8 cellular contexts compared by ENCODE assay signal in genomic region chr12:46933947-46934346, GRCh38.
DNase-seq lines count a peak whose midpoint lies in the region; ATAC-seq and TF ChIP-seq lines count a peak whose summit lies in the region.

No MANE protein-coding gene starts in this region.

- H3K4me1 Mint-ChIP-seq in T-helper 17 cell = peaks cover 2% of the 10 kb centered on the region
- no peaks in the 10 kb centered on the region for H3K4me1 Mint-ChIP-seq in activated T-helper 2 cell treated with anti-CD3 and anti-CD28 coated beads, Interferon-gamma antibody, Interleukin-2, Interleukin-4, amounts not matched to agents 10 μg/mL and 5 μg/mL and 100 μg/mL, durations not matched to agents 14 hours and 24 hours and 36 hours (ENCODE audit: low read depth)

- peaks cover 5 to 9% of the 10 kb centered on the region in 2 experiments; a peak in 2 of 4 replicates for H3K4me1 ChIP-seq in HCT116 (ENCODE audit: control insufficient read depth in 1 of 2, insufficient read depth in 2 of 2, low read length in 2 of 2)

- POLR2A ChIA-PET in BJ (lab: Charles Lee) (no interaction called here), HCT116 (lab: Charles Lee) (no interaction called here)

- peak; percentile 82 for ATAC-seq in HCT116
- peak; percentile 92 for ATAC-seq in SK-N-SH treated with all-trans-retinoic acid at 6 μM for 48 hours
- no peak for ATAC-seq in GM19324 (IDR thresholded peaks at IDR 0.05; ENCODE audit: low FRiP score, unreplicated experiment)
- ATAC-seq in T-helper 17 cell = no peak

- no peaks in the 10 kb centered on the region for H3K9me3 Mint-ChIP-seq in activated T-helper 2 cell treated with anti-CD3 and anti-CD28 coated beads, Interferon-gamma antibody, Interleukin-2, Interleukin-4, amounts not matched to agents 10 μg/mL and 5 μg/mL and 100 μg/mL, durations not matched to agents 14 hours and 24 hours and 36 hours

- DNase-seq in BJ (ENCODE audit: low read depth) (no peak), HCT116 (ENCODE audit: low read depth, low spot score) (no peak), globus pallidus (ENCODE audit: low spot score) (peak; percentile 27), skeletal muscle cell (ENCODE audit: low read depth) (peak; percentile 24), T-helper 17 cell (no peak)
- DNase-seq in activated T-helper 2 cell treated with anti-CD3 and anti-CD28 coated beads, Interferon-gamma antibody, Interleukin-2, Interleukin-4, amounts not matched to agents 10 μg/mL and 5 μg/mL and 100 μg/mL, durations not matched to agents 14 hours and 24 hours and 36 hours (ENCODE audit: low spot score) = no peak

- CTCF ChIA-PET in BJ (lab: Yijun Ruan, JAX) = interaction anchor here (0.6 to 5.7 kb wide), 15 partner anchors 9 to 809 kb away, joined by 3 to 29 read pairs (median 5); no protein-coding TSS in a partner anchor
- CTCF ChIA-PET in HCT116 (lab: Charles Lee) = interaction anchor here (0.7 to 2.3 kb wide), 5 partner anchors 9 to 809 kb away, joined by 3 to 9 read pairs (median 3); no protein-coding TSS in a partner anchor

- no peak overlapping the region for H3K4me3 ChIP-seq in BJ (ENCODE audit: low read depth, low read length)
- H3K4me3 ChIP-seq in HCT116 (replicated peaks in 1 of 2; ENCODE audit: low read depth in 1 of 2, low read length in 2 of 2) = no peak overlapping the region
- H3K4me3 ChIP-seq in skeletal muscle cell (ENCODE audit: low read depth, low read length) = no peak overlapping the region

- TF ChIP-seq RAD21 in HCT116 (IDR thresholded peaks at IDR 0.05; ENCODE audit: low read depth) = peak; percentile 79

- TF ChIP-seq CTCF in BJ (IDR thresholded peaks at IDR 0.05; ENCODE audit: insufficient read depth, low read depth, low read length) (peak; percentile 62), HCT116 (IDR thresholded peaks at IDR 0.05 in 2 of 3, conservative IDR thresholded peaks at IDR 0.05 in 1 of 3; ENCODE audit: borderline replicate concordance in 1 of 3, insufficient read depth in 1 of 3, low read depth in 2 of 3, low read length in 2 of 3) (peak; percentile 40 to 62 (median 48); a peak in 5 of 6 replicates)

- no peaks in the 10 kb centered on the region for H4K20me1 ChIP-seq in HCT116 (ENCODE audit: insufficient read depth)

- no peak for TF ChIP-seq POLR2A in HCT116 (IDR thresholded peaks at IDR 0.05; ENCODE audit: borderline replicate concordance, extremely low read depth, insufficient read depth, insufficient read length)

- H3K9ac ChIP-seq in HCT116 (ENCODE audit: low read length) = no peak overlapping the region

- no peaks in the 10 kb centered on the region for H3K9me2 ChIP-seq in HCT116 (ENCODE audit: insufficient read depth)

- no peaks in the 10 kb centered on the region for H3K79me2 ChIP-seq in HCT116 (ENCODE audit: insufficient read depth, low read length)

- no peak overlapping the region for H3K27ac Mint-ChIP-seq in T-helper 17 cell
- no peak overlapping the region for H3K27ac Mint-ChIP-seq in activated T-helper 2 cell treated with anti-CD3 and anti-CD28 coated beads, Interferon-gamma antibody, Interleukin-2, Interleukin-4, amounts not matched to agents 10 μg/mL and 5 μg/mL and 100 μg/mL, durations not matched to agents 14 hours and 24 hours and 36 hours

- no peak overlapping the region for H3K4me3 Mint-ChIP-seq in T-helper 17 cell
- H3K4me3 Mint-ChIP-seq in activated T-helper 2 cell treated with anti-CD3 and anti-CD28 coated beads, Interferon-gamma antibody, Interleukin-2, Interleukin-4, amounts not matched to agents 10 μg/mL and 5 μg/mL and 100 μg/mL, durations not matched to agents 14 hours and 24 hours and 36 hours (ENCODE audit: low read depth) = no peak overlapping the region

- H3K9me3 ChIP-seq in HCT116 (ENCODE audit: control insufficient read depth in 1 of 2, insufficient read depth in 1 of 2, low read depth in 1 of 2, low read length in 2 of 2) (no peaks in the 10 kb centered on the region), T-helper 17 cell (ENCODE audit: control insufficient read depth, low read length, poor library complexity, severe bottlenecking) (no peaks in the 10 kb centered on the region)

- no peaks in the 10 kb centered on the region for H3K36me3 Mint-ChIP-seq in T-helper 17 cell (ENCODE audit: low read depth)
- H3K36me3 Mint-ChIP-seq in activated T-helper 2 cell treated with anti-CD3 and anti-CD28 coated beads, Interferon-gamma antibody, Interleukin-2, Interleukin-4, amounts not matched to agents 10 μg/mL and 5 μg/mL and 100 μg/mL, durations not matched to agents 14 hours and 24 hours and 36 hours (ENCODE audit: low read depth) = no peaks in the 10 kb centered on the region

- H3K4me2 ChIP-seq in HCT116 (ENCODE audit: low read length) = no peak overlapping the region

- peaks cover 65% of the 10 kb centered on the region for H3K27me3 Mint-ChIP-seq in T-helper 17 cell
- H3K27me3 Mint-ChIP-seq in activated T-helper 2 cell treated with anti-CD3 and anti-CD28 coated beads, Interferon-gamma antibody, Interleukin-2, Interleukin-4, amounts not matched to agents 10 μg/mL and 5 μg/mL and 100 μg/mL, durations not matched to agents 14 hours and 24 hours and 36 hours (ENCODE audit: low read depth) = peaks cover 42% of the 10 kb centered on the region

- intact Hi-C loops in HCT116 (cut with micrococcal nuclease) = loop anchor here (2.0 to 10.0 kb wide), 4 partner anchors 257 to 862 kb away; no protein-coding TSS in a partner anchor
- intact Hi-C loops in activated T-helper 2 cell treated with anti-CD3 and anti-CD28 coated beads, Interferon-gamma antibody, Interleukin-2, Interleukin-4, amounts not matched to agents 10 μg/mL and 5 μg/mL and 100 μg/mL, durations not matched to agents 14 hours and 24 hours and 36 hours (cut with micrococcal nuclease) = no loop called here

- H2AFZ ChIP-seq in HCT116 (ENCODE audit: low read depth, low read length, poor library complexity, severe bottlenecking) = no peak overlapping the region

- no peaks in the 10 kb centered on the region for H3K36me3 ChIP-seq in BJ (ENCODE audit: control insufficient read depth, insufficient read depth, low read length)
- H3K36me3 ChIP-seq in HCT116 (ENCODE audit: control insufficient read depth in 1 of 2, insufficient read depth in 2 of 2, low read length in 2 of 2) = no peaks in the 10 kb centered on the region

- no peaks in the 10 kb centered on the region for H3K27me3 ChIP-seq in BJ (ENCODE audit: control insufficient read depth, insufficient read depth, low read length)
- no peaks in the 10 kb centered on the region for H3K27me3 ChIP-seq in HCT116 (ENCODE audit: insufficient read depth, low read length)

- RAD21 ChIA-PET in HCT116 (lab: Charles Lee; ENCODE audit: low non-redundant PET in 1 of 2, low total read pairs in 2 of 2, uncharacterized antibody in 2 of 2, unreplicated experiment in 2 of 2) = no interaction called here

- BruUV-seq in HCT116 (replicated peaks; lab: Mats Ljungman, UMichigan) = no TSS peak

- no peak overlapping the region for H3K27ac ChIP-seq in HCT116 (ENCODE audit: low read depth, low read length)

TF ChIP-seq in HCT116, 20 proteins besides CTCF, POLR2A, EP300 and RAD21 (continues in another document):
- no peak for TF ChIP-seq EZH2 (IDR thresholded peaks at IDR 0.05)
- TF ChIP-seq, protein P1, sequence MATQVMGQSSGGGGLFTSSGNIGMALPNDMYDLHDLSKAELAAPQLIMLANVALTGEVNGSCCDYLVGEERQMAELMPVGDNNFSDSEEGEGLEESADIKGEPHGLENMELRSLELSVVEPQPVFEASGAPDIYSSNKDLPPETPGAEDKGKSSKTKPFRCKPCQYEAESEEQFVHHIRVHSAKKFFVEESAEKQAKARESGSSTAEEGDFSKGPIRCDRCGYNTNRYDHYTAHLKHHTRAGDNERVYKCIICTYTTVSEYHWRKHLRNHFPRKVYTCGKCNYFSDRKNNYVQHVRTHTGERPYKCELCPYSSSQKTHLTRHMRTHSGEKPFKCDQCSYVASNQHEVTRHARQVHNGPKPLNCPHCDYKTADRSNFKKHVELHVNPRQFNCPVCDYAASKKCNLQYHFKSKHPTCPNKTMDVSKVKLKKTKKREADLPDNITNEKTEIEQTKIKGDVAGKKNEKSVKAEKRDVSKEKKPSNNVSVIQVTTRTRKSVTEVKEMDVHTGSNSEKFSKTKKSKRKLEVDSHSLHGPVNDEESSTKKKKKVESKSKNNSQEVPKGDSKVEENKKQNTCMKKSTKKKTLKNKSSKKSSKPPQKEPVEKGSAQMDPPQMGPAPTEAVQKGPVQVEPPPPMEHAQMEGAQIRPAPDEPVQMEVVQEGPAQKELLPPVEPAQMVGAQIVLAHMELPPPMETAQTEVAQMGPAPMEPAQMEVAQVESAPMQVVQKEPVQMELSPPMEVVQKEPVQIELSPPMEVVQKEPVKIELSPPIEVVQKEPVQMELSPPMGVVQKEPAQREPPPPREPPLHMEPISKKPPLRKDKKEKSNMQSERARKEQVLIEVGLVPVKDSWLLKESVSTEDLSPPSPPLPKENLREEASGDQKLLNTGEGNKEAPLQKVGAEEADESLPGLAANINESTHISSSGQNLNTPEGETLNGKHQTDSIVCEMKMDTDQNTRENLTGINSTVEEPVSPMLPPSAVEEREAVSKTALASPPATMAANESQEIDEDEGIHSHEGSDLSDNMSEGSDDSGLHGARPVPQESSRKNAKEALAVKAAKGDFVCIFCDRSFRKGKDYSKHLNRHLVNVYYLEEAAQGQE (IDR thresholded peaks at IDR 0.05; ENCODE audit: low read depth) = no peak

TF ChIP-seq in SK-N-SH treated with all-trans-retinoic acid at 6 μM for 48 hours, 23 proteins besides CTCF, POLR2A, EP300 and RAD21 (continues in another document):
- no peak for TF ChIP-seq ARNTL (CRISPR knock-in tag; IDR thresholded peaks at IDR 0.05; ENCODE audit: borderline replicate concordance, low read depth)
- no peak for TF ChIP-seq PATZ1 (CRISPR knock-in tag; IDR thresholded peaks at IDR 0.05; ENCODE audit: borderline replicate concordance)

Comparison
In these comparisons a context has a peak if more than half of its experiments do, and no peak if none do; other contexts are left out.
1. DNase-seq: peak in globus pallidus (single experiment) and skeletal muscle cell (single experiment); none in BJ (single experiment), HCT116 (single experiment), T-helper 17 cell (0 of 3) and activated T-helper 2 cell treated with anti-CD3 and anti-CD28 coated beads, Interferon-gamma antibody, Interleukin-2, Interleukin-4, amounts not matched to agents 10 μg/mL and 5 μg/mL and 100 μg/mL, durations not matched to agents 14 hours and 24 hours and 36 hours (single experiment).
2. ATAC-seq: peak in HCT116 (single experiment) and SK-N-SH treated with all-trans-retinoic acid at 6 μM for 48 hours (single experiment); none in GM19324 (single experiment) and T-helper 17 cell (single experiment).